In the genomic region with DNA sequence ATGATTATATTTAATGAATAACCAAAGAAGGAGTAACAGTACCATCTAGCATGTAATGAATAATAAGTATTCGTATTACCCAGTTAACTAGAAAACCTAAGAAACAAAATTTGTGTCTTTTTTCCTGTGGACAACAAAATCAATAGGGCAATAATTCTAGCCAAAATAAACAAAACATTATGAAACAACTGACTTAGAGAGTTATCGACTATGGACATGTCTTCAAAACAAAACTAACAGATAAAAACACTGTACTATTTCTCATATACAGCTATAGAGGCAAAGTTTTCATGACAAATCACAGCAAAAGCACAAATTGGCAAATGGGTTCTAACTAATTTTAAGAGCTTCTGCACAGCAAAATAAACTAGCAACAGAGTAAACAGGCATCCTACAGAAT, we compare ENCODE assay signal across 28 cellular contexts.
"Had no signal": no experiment of that assay in that cellular context is flagged by ENCODE, and none has a peak within 500 bp of the region (broad histone marks: within the 10 kb centered on the region; RNA-seq: fewer than 3 reads in every experiment).

No MANE protein-coding gene starts in this region.

- H3K4me3 ChIP-seq: neural progenitor cell, ovary, psoas muscle, skin epidermis, smooth muscle cell, spleen, suprapubic skin, testis, tibial artery, transverse colon, upper lobe of right lung, uterus had no signal

- ATAC-seq: natural killer cell; psoas muscle; right cardiac atrium; sciatic nerve; stimulated activated memory B cell treated with anti-CD40 and anti-IgM and Interleukin-4, amounts not matched to agents 10 μg/mL and 1 μg/mL and 100 μg/mL, for 72 hours; stimulated activated naive CD8-positive, alpha-beta T cell treated with anti-CD3 and anti-CD28 coated beads, Interleukin-15, amount 100 ng/mL, for 72 hours; stimulated activated naive CD8-positive, alpha-beta T cell treated with anti-CD3 and anti-CD28 coated beads, Interleukin-15, Interleukin-2, amounts not matched to agents 100 U/mL and 50 U/mL, for 24 hours; upper lobe of right lung had no signal

- H3K27ac ChIP-seq: neural progenitor cell, ovary, parathyroid adenoma, psoas muscle, skin epidermis, spleen, suprapubic skin, testis, tibial artery, transverse colon, upper lobe of right lung, uterus had no signal

- H2AFZ ChIP-seq: neural progenitor cell, parathyroid adenoma had no signal

- H3K4me1 ChIP-seq: neural progenitor cell, parathyroid adenoma, psoas muscle, spleen, suprapubic skin, testis, tibial artery, transverse colon, upper lobe of right lung, uterus had no signal

- H3K27me3 ChIP-seq: neural progenitor cell, ovary, spleen, suprapubic skin, testis, tibial artery, transverse colon, upper lobe of right lung, uterus had no signal

- H3K9ac ChIP-seq: neural progenitor cell, parathyroid adenoma had no signal

- H3K9me3 ChIP-seq: ovary, psoas muscle, spleen, suprapubic skin, testis, tibial artery, transverse colon, upper lobe of right lung, uterus had no signal

- H3K4me2 ChIP-seq: neural progenitor cell, smooth muscle cell had no signal

- H3K36me3 ChIP-seq: neural progenitor cell, ovary, spleen, suprapubic skin, tibial artery, transverse colon, upper lobe of right lung, uterus had no signal

- DNase-seq: natural killer cell; occipital lobe; ovary; posterior cingulate gyrus; psoas muscle; right cardiac atrium; spleen; stimulated activated CD4-positive, alpha-beta T cell treated with anti-CD3 and anti-CD28 coated beads, Interleukin-12 subunit alpha, Interleukin-12 subunit beta, amount 100 ng/mL, for 4 hours; stimulated activated CD4-positive, alpha-beta T cell treated with anti-CD3 and anti-CD28 coated beads, Interleukin-1b, Interleukin-23, amount 100 ng/mL, for 48 hours; stimulated activated CD4-positive, alpha-beta T cell treated with anti-CD3 and anti-CD28 coated beads, Interleukin-4, amount 100 ng/mL, for 1 hour; stimulated activated CD4-positive, alpha-beta T cell treated with anti-CD3 and anti-CD28 coated beads, Interleukin-4, amount 100 ng/mL, for 4 hours; stimulated activated CD8-positive, alpha-beta memory T cell treated with anti-CD3 and anti-CD28 coated beads, Interleukin-4, amount 100 ng/mL, for 48 hours; stimulated activated naive CD4-positive, alpha-beta T cell; stimulated activated naive CD8-positive, alpha-beta T cell treated with anti-CD3 and anti-CD28 coated beads, Interleukin-15, amount 100 ng/mL, for 72 hours; stimulated activated naive CD8-positive, alpha-beta T cell treated with anti-CD3 and anti-CD28 coated beads, Interleukin-15, Interleukin-2, amounts not matched to agents 100 U/mL and 50 U/mL, for 24 hours; substantia nigra; testis; tibial artery; transverse colon; upper lobe of right lung; uterus had no signal

- H3K79me2 ChIP-seq: parathyroid adenoma had no signal
